Comparison of ENCODE assay signal across 8 cellular contexts in genomic region chr17:40177275-40177874, GRCh38. TPM values are rescaled to one million over a fixed set of nuclear protein-coding genes. Genes with fewer than 3 reads are reported as not detected.
DNase-seq lines count a peak whose midpoint lies in the region; ATAC-seq lines count a peak whose summit lies in the region.

A gene with protein sequence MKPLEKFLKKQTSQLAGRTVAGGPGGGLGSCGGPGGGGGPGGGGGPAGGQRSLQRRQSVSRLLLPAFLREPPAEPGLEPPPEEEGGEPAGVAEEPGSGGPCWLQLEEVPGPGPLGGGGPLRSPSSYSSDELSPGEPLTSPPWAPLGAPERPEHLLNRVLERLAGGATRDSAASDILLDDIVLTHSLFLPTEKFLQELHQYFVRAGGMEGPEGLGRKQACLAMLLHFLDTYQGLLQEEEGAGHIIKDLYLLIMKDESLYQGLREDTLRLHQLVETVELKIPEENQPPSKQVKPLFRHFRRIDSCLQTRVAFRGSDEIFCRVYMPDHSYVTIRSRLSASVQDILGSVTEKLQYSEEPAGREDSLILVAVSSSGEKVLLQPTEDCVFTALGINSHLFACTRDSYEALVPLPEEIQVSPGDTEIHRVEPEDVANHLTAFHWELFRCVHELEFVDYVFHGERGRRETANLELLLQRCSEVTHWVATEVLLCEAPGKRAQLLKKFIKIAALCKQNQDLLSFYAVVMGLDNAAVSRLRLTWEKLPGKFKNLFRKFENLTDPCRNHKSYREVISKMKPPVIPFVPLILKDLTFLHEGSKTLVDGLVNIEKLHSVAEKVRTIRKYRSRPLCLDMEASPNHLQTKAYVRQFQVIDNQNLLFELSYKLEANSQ (plus strand): TSS chr17:40177470. CDS start chr17:40177862, 392 bp downstream.

- H3K4me3 ChIP-seq in ectodermal cell (ENCODE audit: insufficient read depth, low read depth, low read length) = peak within 1 kb of the TSS; percentile 39

- peaks cover 22% of the 10 kb centered on the region for H3K36me3 Mint-ChIP-seq in activated CD8-positive, alpha-beta T cell treated with anti-CD3 and anti-CD28 coated beads, Interleukin-2, amount 10 ng/mL, durations not matched to agents 7 days and 5 days (ENCODE audit: low read depth)

- POLR2A ChIA-PET in activated CD8-positive, alpha-beta T cell treated with anti-CD3 and anti-CD28 coated beads, Interleukin-2, amount 10 ng/mL, durations not matched to agents 7 days and 5 days (lab: Charles Lee) = no interaction called here

- ATAC-seq in GM19397 (IDR thresholded peaks at IDR 0.05; ENCODE audit: unreplicated experiment) (peak; percentile 53), HG03571 (IDR thresholded peaks at IDR 0.05; ENCODE audit: unreplicated experiment) (no peak)
- ATAC-seq in activated CD8-positive, alpha-beta T cell treated with anti-CD3 and anti-CD28 coated beads, Interleukin-2, amount 10 ng/mL, durations not matched to agents 7 days and 5 days = peak; percentile 95

- no peaks in the 10 kb centered on the region for H3K9me3 ChIP-seq in ectodermal cell (ENCODE audit: control insufficient read depth, low read length)

- no peak within 1 kb of the TSS for H3K27ac ChIP-seq in ectodermal cell (ENCODE audit: insufficient read depth, low read depth, low read length, poor library complexity, severe bottlenecking)

- H3K27ac Mint-ChIP-seq in activated CD8-positive, alpha-beta T cell treated with anti-CD3 and anti-CD28 coated beads, Interleukin-2, amount 10 ng/mL, durations not matched to agents 7 days and 5 days = peak within 1 kb of the TSS; percentile 28

- 1% methylated on average over 57 of the region's 57 CpGs for WGBS in ectodermal cell, 2 experiments

- peaks cover 9% of the 10 kb centered on the region for H3K4me1 Mint-ChIP-seq in activated CD8-positive, alpha-beta T cell treated with anti-CD3 and anti-CD28 coated beads, Interleukin-2, amount 10 ng/mL, durations not matched to agents 7 days and 5 days (ENCODE audit: low read depth)

- H3K4me3 Mint-ChIP-seq in activated CD8-positive, alpha-beta T cell treated with anti-CD3 and anti-CD28 coated beads, Interleukin-2, amount 10 ng/mL, durations not matched to agents 7 days and 5 days = peak within 1 kb of the TSS; percentile 18

- CTCF ChIA-PET in activated CD8-positive, alpha-beta T cell treated with anti-CD3 and anti-CD28 coated beads, Interleukin-2, amount 10 ng/mL, durations not matched to agents 7 days and 5 days (lab: Charles Lee) = interaction anchor here (1.2 to 7.1 kb wide), 5 partner anchors 9 to 163 kb away, joined by 4 to 46 read pairs (median 10); partner anchors contain the start of gene CSF3

- no peaks in the 10 kb centered on the region for H3K9me3 Mint-ChIP-seq in activated CD8-positive, alpha-beta T cell treated with anti-CD3 and anti-CD28 coated beads, Interleukin-2, amount 10 ng/mL, durations not matched to agents 7 days and 5 days (ENCODE audit: insufficient read depth)

- H3K27me3 Mint-ChIP-seq in activated CD8-positive, alpha-beta T cell treated with anti-CD3 and anti-CD28 coated beads, Interleukin-2, amount 10 ng/mL, durations not matched to agents 7 days and 5 days (ENCODE audit: low read depth) = no peaks in the 10 kb centered on the region

- peaks cover 12% of the 10 kb centered on the region for H3K4me1 ChIP-seq in ectodermal cell (ENCODE audit: control insufficient read depth, insufficient read depth, low read length)

- no peaks in the 10 kb centered on the region for H3K27me3 ChIP-seq in ectodermal cell (ENCODE audit: control insufficient read depth, insufficient read depth, low read length, poor library complexity, severe bottlenecking)

- DNase-seq in AG08395 (ENCODE audit: low spot score) = peak; percentile 80
- DNase-seq in NCI-H2227 (lab: John Stamatoyannopoulos, UW; ENCODE audit: unreplicated experiment) = peak; percentile 90
- DNase-seq in activated CD8-positive, alpha-beta T cell treated with anti-CD3 and anti-CD28 coated beads, Interleukin-2, amount 10 ng/mL, durations not matched to agents 7 days and 5 days = peak; percentile 88
- DNase-seq in lung microvascular endothelial cell (ENCODE audit: low read depth in 2 of 2) = peak; percentile 69 to 70
- peak; percentile 71 for DNase-seq in stimulated activated CD8-positive, alpha-beta memory T cell treated with anti-CD3 and anti-CD28 coated beads, Interleukin-12 subunit alpha, Interleukin-12 subunit beta, amount 100 ng/mL, for 24 hours (ENCODE audit: extremely low read depth)

- peaks cover 9% of the 10 kb centered on the region for H3K36me3 ChIP-seq in ectodermal cell (ENCODE audit: control insufficient read depth, insufficient read depth, low read length)

RNA-seq across cellular contexts. Expression of the gene that starts here (rescaled TPM):
- 1 to 10 TPM; 4.8 to 5.3 TPM for total RNA-seq in activated CD8-positive, alpha-beta T cell treated with anti-CD3 and anti-CD28 coated beads, Interleukin-2, amount 10 ng/mL, durations not matched to agents 7 days and 5 days
- polyA plus RNA-seq in ectodermal cell (2013, experiment 1 of 4) = 25.8 TPM
- 28.7 TPM for polyA plus RNA-seq in ectodermal cell (2013, experiment 2 of 4)
- 17.0 TPM for polyA plus RNA-seq in ectodermal cell (2013, experiment 3 of 4)
- 19.7 TPM for polyA plus RNA-seq in ectodermal cell (2013, experiment 4 of 4)
- 0.79 and 0.87 TPM in 2 replicates for total RNA-seq in lung microvascular endothelial cell

Comparison
In these comparisons a context has a peak if more than half of its experiments do, and no peak if none do; other contexts are left out.
1. Peak in DNase-seq in lung microvascular endothelial cell; RNA of the gene not detected or under 1 TPM.